In genomic region chr12:2319136-2319535, GRCh38 we compare ENCODE assay signal across 15 cellular contexts.
A peak's percentile ranks its signal among the peaks of the same experiment; 100 is the strongest.
DNase-seq lines count a peak whose midpoint lies in the region; TF ChIP-seq lines count a peak whose summit lies in the region.
"Had no signal": no experiment of that assay in that cellular context is flagged by ENCODE, and none has a peak within 500 bp of the region (broad histone marks: within the 10 kb centered on the region; RNA-seq: fewer than 3 reads in every experiment).

No MANE protein-coding gene starts in this region.

- no peaks in the 10 kb centered on the region for H3K9me3 ChIP-seq in cardiac muscle cell (ENCODE audit: low read depth)
- no peaks in the 10 kb centered on the region for H3K9me3 ChIP-seq in right atrium auricular region
- H3K9me3 ChIP-seq in ascending aorta, result no peaks in the 10 kb centered on the region
- no peaks in the 10 kb centered on the region for H3K9me3 ChIP-seq in neuronal stem cell (replicated peaks in 1 of 2; ENCODE audit: control insufficient read depth in 2 of 2, insufficient read depth in 1 of 2, low read depth in 1 of 2, low read length in 2 of 2)
- H3K9me3 ChIP-seq in tibial artery, result no peaks in the 10 kb centered on the region
- H3K9me3 ChIP-seq: Caco-2, HAP-1 had no signal

- H3K4me1 ChIP-seq in cardiac muscle cell (ENCODE audit: low read depth) (peaks cover 23% of the 10 kb centered on the region), right atrium auricular region (peaks cover 0 to 48% of the 10 kb centered on the region in 2 donors), ascending aorta (peaks cover 11 to 27% of the 10 kb centered on the region in 2 donors), neuronal stem cell (ENCODE audit: control insufficient read depth in 2 of 2, insufficient read depth in 1 of 2, low read depth in 1 of 2, low read length in 2 of 2) (peaks cover 0 to 11% of the 10 kb centered on the region in 2 donors), tibial artery (peaks cover 2 to 64% (median 32%) of the 10 kb centered on the region in 4 donors)
- H3K4me1 ChIP-seq: HAP-1 had no signal

- no peak overlapping the region for H2BK120ac ChIP-seq in neuronal stem cell (ENCODE audit: low read depth, low read length)

- POLR2A ChIA-PET in MCF 10A (lab: Yijun Ruan, JAX), result interaction anchor here (1.0 kb wide), 1 partner anchor 11 kb away, joined by 3 read pairs; no protein-coding TSS in a partner anchor

- no peak overlapping the region for H2AFZ ChIP-seq in neuronal stem cell (ENCODE audit: low read length)
- H2AFZ ChIP-seq: PC-9 had no signal

- H3K4me3 ChIP-seq in cardiac muscle cell (no peak overlapping the region), right atrium auricular region (no peak overlapping the region), ascending aorta (no peak overlapping the region), neuronal stem cell (ENCODE audit: low read length in 2 of 2) (no peak overlapping the region), tibial artery (no peak overlapping the region)
- H3K4me3 ChIP-seq: HAP-1, PC-9 had no signal

- peak overlapping the region; percentile 47 for H4K91ac ChIP-seq in neuronal stem cell (ENCODE audit: low read depth, low read length, poor library complexity)

- H3K27me3 Mint-ChIP-seq in MCF 10A (ENCODE audit: insufficient read depth, unreplicated experiment), result peaks cover 29% of the 10 kb centered on the region

- no CpG with 5 or more reads among the region's 14 CpGs for WGBS in neuronal stem cell (ENCODE audit: extremely low coverage in 2 of 2, insufficient read length in 2 of 2, insufficient replicate concordance in 1 of 2), 2 donors

- no peak overlapping the region for H3K27ac Mint-ChIP-seq in MCF 10A (ENCODE audit: low read depth, unreplicated experiment)

- H3K27me3 ChIP-seq in cardiac muscle cell (no peaks in the 10 kb centered on the region), right atrium auricular region (no peaks in the 10 kb centered on the region), ascending aorta (no peaks in the 10 kb centered on the region), neuronal stem cell (ENCODE audit: control insufficient read depth in 3 of 3, insufficient read depth in 3 of 3, low read depth in 1 of 3, low read length in 3 of 3) (no peaks in the 10 kb centered on the region), tibial artery (no peaks in the 10 kb centered on the region)

- TF ChIP-seq CTCF in cardiac muscle cell (IDR thresholded peaks at IDR 0.05; ENCODE audit: low read depth, low read length), result no peak
- no peak for TF ChIP-seq CTCF in right atrium auricular region (IDR thresholded peaks at IDR 0.05)
- no peak for TF ChIP-seq CTCF in ascending aorta (IDR thresholded peaks at IDR 0.05)
- no peak for TF ChIP-seq CTCF in tibial artery (IDR thresholded peaks at IDR 0.05)
- no peak for TF ChIP-seq CTCF in MCF 10A (IDR thresholded peaks at IDR 0.05; ENCODE audit: unreplicated experiment)

- H3K79me1 ChIP-seq in neuronal stem cell (ENCODE audit: low read depth, low read length), result peaks cover 2% of the 10 kb centered on the region

- H3K27ac ChIP-seq in cardiac muscle cell, result peak overlapping the region; percentile 42
- no peak overlapping the region for H3K27ac ChIP-seq in right atrium auricular region
- peak overlapping the region; percentile 57 to 59 for H3K27ac ChIP-seq in ascending aorta
- H3K27ac ChIP-seq in neuronal stem cell (replicated peaks; ENCODE audit: low read length), result no peak overlapping the region
- H3K27ac ChIP-seq in tibial artery, result peak overlapping the region; percentile 14 to 28
- H3K27ac ChIP-seq: 22Rv1, PC-9 had no signal

- H3K4me2 ChIP-seq in neuronal stem cell (ENCODE audit: insufficient read depth, low read length, poor library complexity, severe bottlenecking), result no peak overlapping the region
- H3K4me2 ChIP-seq: PC-9 had no signal

- DNase-seq in cardiac muscle cell (ENCODE audit: low read depth in 1 of 2, low spot score in 1 of 2) (no peak), right atrium auricular region (ENCODE audit: low spot score) (no peak), ascending aorta (ENCODE audit: low spot score in 2 of 2) (no peak), neuronal stem cell (ENCODE audit: low spot score) (no peak), tibial artery (no peak), NCI-H1436 treated with DMSO at 0.1 percent for 48 hours (lab: John Stamatoyannopoulos, UW) (no peak), MCF 10A (ENCODE audit: unreplicated experiment) (no peak), NCI-H510A (lab: John Stamatoyannopoulos, UW) (no peak)
- DNase-seq: Caco-2, DMS53, NCI-H2107 had no signal

- no peaks in the 10 kb centered on the region for H3K9me3 Mint-ChIP-seq in MCF 10A (ENCODE audit: unreplicated experiment)

- intact Hi-C loops in ascending aorta (cut with DNase I) (no loop called here), tibial artery (cut with DNase I; ENCODE audit: low total_unique reads) (no loop called here), MCF 10A (cut with micrococcal nuclease) (no loop called here)

- H2BK5ac ChIP-seq in neuronal stem cell (ENCODE audit: low read length), result no peak overlapping the region

- no peak overlapping the region for H2BK12ac ChIP-seq in neuronal stem cell (ENCODE audit: low read length)

- peaks cover 11% of the 10 kb centered on the region for H3K36me3 Mint-ChIP-seq in MCF 10A (ENCODE audit: insufficient read depth, unreplicated experiment)
- H3K36me3 Mint-ChIP-seq: CD14-positive monocyte had no signal

- H2BK15ac ChIP-seq in neuronal stem cell (ENCODE audit: low read length), result peak overlapping the region; percentile 51

- H3K9ac ChIP-seq in neuronal stem cell (ENCODE audit: low read depth, low read length, poor library complexity), result no peak overlapping the region

- H2AK5ac ChIP-seq in neuronal stem cell (ENCODE audit: low read depth, low read length), result peak overlapping the region; percentile 50

- H3K4me1 Mint-ChIP-seq in MCF 10A (ENCODE audit: insufficient read depth, unreplicated experiment), result no peaks in the 10 kb centered on the region

- CTCF ChIA-PET in MCF 10A (lab: Yijun Ruan, JAX), result interaction anchor here (0.6 kb wide), 1 partner anchor 685 kb away, joined by 3 read pairs; no protein-coding TSS in a partner anchor

- peak overlapping the region; percentile 58 for H3K23ac ChIP-seq in neuronal stem cell (ENCODE audit: low read depth, low read length, poor library complexity)

- H3K4ac ChIP-seq in neuronal stem cell (ENCODE audit: low read length), result no peak overlapping the region

- H4K8ac ChIP-seq in neuronal stem cell (ENCODE audit: low read depth, low read length), result no peak overlapping the region

- peak overlapping the region; percentile 41 for H3K18ac ChIP-seq in neuronal stem cell (ENCODE audit: low read length)

- H3K14ac ChIP-seq in neuronal stem cell (ENCODE audit: low read length), result peak overlapping the region; percentile 59

- BruUV-seq in MCF 10A (replicated peaks; lab: Mats Ljungman, UMichigan), result no TSS peak

- no peaks in the 10 kb centered on the region for H3K36me3 ChIP-seq in cardiac muscle cell
- H3K36me3 ChIP-seq in right atrium auricular region, result no peaks in the 10 kb centered on the region
- no peaks in the 10 kb centered on the region for H3K36me3 ChIP-seq in ascending aorta
- no peaks in the 10 kb centered on the region for H3K36me3 ChIP-seq in neuronal stem cell (replicated peaks in 1 of 2; ENCODE audit: control insufficient read depth in 2 of 2, insufficient read depth in 2 of 2, low read length in 2 of 2)
- no peaks in the 10 kb centered on the region for H3K36me3 ChIP-seq in tibial artery
- H3K36me3 ChIP-seq: HAP-1 had no signal

- no peak overlapping the region for H3K4me3 Mint-ChIP-seq in MCF 10A (ENCODE audit: unreplicated experiment)
- H3K4me3 Mint-ChIP-seq: CD14-positive monocyte had no signal

Comparison
In these comparisons a context has a peak if more than half of its experiments do, and no peak if none do; other contexts are left out.
1. H3K27ac ChIP-seq: peak in cardiac muscle cell (single experiment), ascending aorta (2 of 2) and tibial artery (2 of 2); none in right atrium auricular region (0 of 2) and neuronal stem cell (single experiment).